ENCODE assay signal across 8 cellular contexts in the genomic region with DNA sequence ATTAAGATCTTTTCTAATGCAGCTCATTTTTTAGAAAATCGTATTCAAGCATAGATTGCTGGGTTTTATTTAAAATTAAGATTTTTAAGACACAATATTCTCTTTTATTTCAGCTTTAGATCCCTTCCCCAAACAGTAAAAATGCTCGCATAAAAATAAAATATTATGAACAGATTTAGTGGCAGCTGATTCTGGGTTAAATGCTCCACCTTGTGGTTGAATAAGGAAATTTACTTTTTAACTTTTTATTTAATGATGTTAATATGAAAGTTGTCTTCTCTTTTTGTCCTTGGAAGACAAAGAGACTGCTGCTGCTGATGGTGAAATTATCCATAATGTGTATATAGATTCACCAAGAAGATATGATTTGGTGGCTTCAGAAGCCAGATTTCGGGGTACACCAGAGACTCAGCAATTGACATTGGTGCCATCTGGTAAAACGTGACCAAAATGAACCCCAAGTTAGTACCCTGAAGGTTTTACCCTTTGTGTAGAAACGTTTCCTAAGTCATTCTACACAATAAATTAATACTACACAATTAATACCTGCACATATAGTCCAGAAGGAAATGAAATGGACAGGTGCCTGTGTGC.
DNase-seq lines count a peak whose midpoint lies in the region.

No MANE protein-coding gene starts in this region.

- DNase-seq in DMS53 (lab: John Stamatoyannopoulos, UW), result peak; percentile 18
- DNase-seq in DMS53 treated with DMSO at 0.1 percent for 48 hours (lab: John Stamatoyannopoulos, UW; ENCODE audit: unreplicated experiment), result no peak
- DNase-seq in NCI-H748 (lab: John Stamatoyannopoulos, UW; ENCODE audit: unreplicated experiment), result peak; percentile 36
- peak; percentile 4 to 37 for DNase-seq in dermis microvascular lymphatic vessel endothelial cell (ENCODE audit: low read depth in 2 of 2)
- peak; percentile 22 for DNase-seq in renal cortical epithelial cell (ENCODE audit: low read depth)
- DNase-seq in T-helper 1 cell, result no peak
- DNase-seq in iPS-NIHi11 (ENCODE audit: low spot score), result no peak
- no peak for DNase-seq in NCI-H774 (lab: John Stamatoyannopoulos, UW)

Comparison
In these comparisons a context has a peak if more than half of its experiments do, and no peak if none do; other contexts are left out.
1. DNase-seq: peak in DMS53 (single experiment), NCI-H748 (single experiment), dermis microvascular lymphatic vessel endothelial cell (2 of 2) and renal cortical epithelial cell (single experiment); none in DMS53 treated with DMSO at 0.1 percent for 48 hours (single experiment), T-helper 1 cell (0 of 5), iPS-NIHi11 (single experiment) and NCI-H774 (single experiment).